In the genomic region with DNA sequence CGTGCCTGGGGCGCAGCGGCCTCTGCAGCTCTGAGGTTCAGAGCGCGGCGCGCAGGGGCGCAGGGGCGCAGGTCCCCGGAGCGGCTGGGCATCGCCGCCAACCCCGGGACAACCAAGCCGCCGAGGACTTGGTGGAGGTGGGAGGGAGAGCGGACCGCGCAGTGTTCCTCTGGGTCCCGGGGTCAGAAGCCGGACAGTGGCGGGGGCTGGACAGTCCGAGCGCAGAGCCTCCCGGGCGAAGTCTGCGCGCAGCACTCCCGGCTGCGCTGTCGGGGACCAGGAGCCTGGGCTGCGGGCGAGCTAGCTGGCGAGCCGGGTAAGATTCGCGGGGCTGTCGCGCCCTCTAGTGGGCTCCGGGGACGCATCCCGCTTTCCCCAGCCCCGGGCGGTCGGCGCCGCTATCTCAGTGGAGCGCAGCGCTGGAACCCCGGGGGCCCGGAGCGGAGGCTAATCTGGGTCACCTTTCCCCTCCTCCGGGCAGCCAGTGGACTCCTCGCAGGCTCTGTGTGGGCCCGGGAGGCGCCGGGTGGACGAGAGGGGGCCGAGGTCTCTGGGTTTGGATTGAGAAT, we compare ENCODE assay signal across 8 cellular contexts. TPM values are rescaled to one million over a fixed set of nuclear protein-coding genes. Genes with fewer than 3 reads are reported as not detected.
DNase-seq lines count a peak whose midpoint lies in the region; ATAC-seq and TF ChIP-seq lines count a peak whose summit lies in the region.

No MANE protein-coding gene starts in this region.

- no peaks in the 10 kb centered on the region for H3K9me3 Mint-ChIP-seq in naive thymus-derived CD4-positive, alpha-beta T cell
- H3K9me3 Mint-ChIP-seq in stimulated activated effector memory CD8-positive, alpha-beta T cell treated with anti-CD3 and anti-CD28 coated beads, Interleukin-12 subunit alpha, Interleukin-12 subunit beta, amount 100 ng/mL, for 72 hours, result no peaks in the 10 kb centered on the region

- H3K27me3 ChIP-seq in Panc1 (ENCODE audit: control insufficient read depth, insufficient read depth, low read length), result peaks cover 11% of the 10 kb centered on the region; the same call in 1 of the 2 replicates
- H3K27me3 ChIP-seq in naive thymus-derived CD4-positive, alpha-beta T cell (ENCODE audit: control insufficient read depth in 2 of 2, insufficient read depth in 2 of 2, low read length in 2 of 2), result peaks cover 0 to 4% of the 10 kb centered on the region in 2 donors

- DNase-seq in DMS 273 (lab: John Stamatoyannopoulos, UW; ENCODE audit: unreplicated experiment) (peak; percentile 90), HuH-7 (ENCODE audit: low spot score) (peak; percentile 99), Panc1 (ENCODE audit: low read depth, low spot score) (peak; percentile 35), activated T-helper 1 cell treated with Interleukin-2 at 50 U/mL for 16 hours (ENCODE audit: low read depth) (peak; percentile 41), fibroblast of gingiva (ENCODE audit: low read depth) (peak; percentile 80)
- peak; percentile 37 to 82 (median 65) for DNase-seq in naive thymus-derived CD4-positive, alpha-beta T cell
- peak; percentile 78 to 88 for DNase-seq in stimulated activated effector memory CD8-positive, alpha-beta T cell treated with anti-CD3 and anti-CD28 coated beads, Interleukin-12 subunit alpha, Interleukin-12 subunit beta, amount 100 ng/mL, for 72 hours (ENCODE audit: low spot score in 2 of 2)

- no peak overlapping the region for H3K27ac Mint-ChIP-seq in naive thymus-derived CD4-positive, alpha-beta T cell
- H3K27ac Mint-ChIP-seq in stimulated activated effector memory CD8-positive, alpha-beta T cell treated with anti-CD3 and anti-CD28 coated beads, Interleukin-12 subunit alpha, Interleukin-12 subunit beta, amount 100 ng/mL, for 72 hours, result no peak overlapping the region

- H3K4me3 ChIP-seq in Panc1 (ENCODE audit: low read depth in 2 of 2, low read length in 2 of 2), result peak overlapping the region; percentile 36 to 53
- H3K4me3 ChIP-seq in naive thymus-derived CD4-positive, alpha-beta T cell (ENCODE audit: low read length), result peak overlapping the region; percentile 50

- no TSS peak for BruUV-seq in Panc1 (replicated peaks; lab: Mats Ljungman, UMichigan)

- intact Hi-C loops in Panc1 (cut with micrococcal nuclease; ENCODE audit: unreplicated experiment), result loop anchor here (10.0 kb wide), 2 partner anchors 1028 to 1218 kb away; no protein-coding TSS in a partner anchor
- intact Hi-C loops in naive thymus-derived CD4-positive, alpha-beta T cell (cut with micrococcal nuclease), result loop anchor here (2.0 to 10.0 kb wide), 10 partner anchors 132 to 1686 kb away; partner anchors contain the start of genes FIP1L1 (in 1 of the 2), GSX2 (in 1 of the 2) and SCFD2 (in 1 of the 2)

- peak overlapping the region; percentile 52 to 87 (median 84) for H3K4me3 Mint-ChIP-seq in naive thymus-derived CD4-positive, alpha-beta T cell
- H3K4me3 Mint-ChIP-seq in stimulated activated effector memory CD8-positive, alpha-beta T cell treated with anti-CD3 and anti-CD28 coated beads, Interleukin-12 subunit alpha, Interleukin-12 subunit beta, amount 100 ng/mL, for 72 hours, result peak overlapping the region; percentile 69

- peaks cover 0 to 2% (median 0%) of the 10 kb centered on the region in 5 donors for H3K36me3 Mint-ChIP-seq in naive thymus-derived CD4-positive, alpha-beta T cell
- H3K36me3 Mint-ChIP-seq in stimulated activated effector memory CD8-positive, alpha-beta T cell treated with anti-CD3 and anti-CD28 coated beads, Interleukin-12 subunit alpha, Interleukin-12 subunit beta, amount 100 ng/mL, for 72 hours, result peaks cover 8% of the 10 kb centered on the region

- peaks cover 11 to 32% (median 21%) of the 10 kb centered on the region in 7 donors for H3K4me1 Mint-ChIP-seq in naive thymus-derived CD4-positive, alpha-beta T cell
- peaks cover 30% of the 10 kb centered on the region for H3K4me1 Mint-ChIP-seq in stimulated activated effector memory CD8-positive, alpha-beta T cell treated with anti-CD3 and anti-CD28 coated beads, Interleukin-12 subunit alpha, Interleukin-12 subunit beta, amount 100 ng/mL, for 72 hours

- no peak overlapping the region for H3K27ac ChIP-seq in Panc1 (ENCODE audit: low read length)
- no peak overlapping the region for H3K27ac ChIP-seq in naive thymus-derived CD4-positive, alpha-beta T cell (ENCODE audit: low read depth, low read length)

- POLR2A ChIA-PET in Panc1 (lab: Charles Lee), result no interaction called here
- POLR2A ChIA-PET in naive thymus-derived CD4-positive, alpha-beta T cell (lab: Charles Lee), result interaction anchor here (0.7 kb wide), 1 partner anchor 324 kb away, joined by 3 read pairs; no protein-coding TSS in a partner anchor

- no peaks in the 10 kb centered on the region for H3K9me3 ChIP-seq in Panc1 (ENCODE audit: control insufficient read depth, insufficient read depth, low read depth, low read length)
- H3K9me3 ChIP-seq in naive thymus-derived CD4-positive, alpha-beta T cell (ENCODE audit: control insufficient read depth in 2 of 3, low read length in 3 of 3), result no peaks in the 10 kb centered on the region

- TF ChIP-seq CTCF in Panc1 (IDR thresholded peaks at IDR 0.05), result peak; percentile 78

- peaks cover 27 to 71% (median 64%) of the 10 kb centered on the region in 5 donors for H3K27me3 Mint-ChIP-seq in naive thymus-derived CD4-positive, alpha-beta T cell

- no peaks in the 10 kb centered on the region for H3K4me1 ChIP-seq in Panc1 (ENCODE audit: control insufficient read depth, insufficient read depth, low read length)
- H3K4me1 ChIP-seq in naive thymus-derived CD4-positive, alpha-beta T cell (ENCODE audit: control insufficient read depth in 2 of 2, insufficient read depth in 2 of 2, low read length in 2 of 2), result peaks cover 0 to 7% of the 10 kb centered on the region in 2 donors

- no peaks in the 10 kb centered on the region for H3K36me3 ChIP-seq in Panc1 (ENCODE audit: control insufficient read depth, insufficient read depth, low read length)
- H3K36me3 ChIP-seq in naive thymus-derived CD4-positive, alpha-beta T cell (ENCODE audit: control insufficient read depth in 2 of 3, insufficient read depth in 3 of 3, low read length in 3 of 3), result no peaks in the 10 kb centered on the region

- ATAC-seq in GM21515 (IDR thresholded peaks at IDR 0.05; ENCODE audit: unreplicated experiment), result peak; percentile 94
- ATAC-seq in Panc1, result peak; percentile 88
- ATAC-seq in naive thymus-derived CD4-positive, alpha-beta T cell, result peak; percentile 88
- ATAC-seq in stimulated activated effector memory CD8-positive, alpha-beta T cell treated with anti-CD3 and anti-CD28 coated beads, Interleukin-12 subunit alpha, Interleukin-12 subunit beta, amount 100 ng/mL, for 72 hours, result peak; percentile 90

- CTCF ChIA-PET in Panc1 (lab: Charles Lee), result interaction anchor here (0.5 to 1.0 kb wide), 3 partner anchors 11 to 484 kb away, joined by 4 to 6 read pairs (median 5); no protein-coding TSS in a partner anchor
- CTCF ChIA-PET in naive thymus-derived CD4-positive, alpha-beta T cell (lab: Charles Lee), result interaction anchor here (0.6 to 3.4 kb wide), 7 partner anchors 39 to 1253 kb away, joined by 3 to 57 read pairs (median 5); no protein-coding TSS in a partner anchor

- in situ Hi-C loops in Panc1 (cut with HindIII; ENCODE audit: low pct_unique_long_range_greater_than_20kb, low sequenced_read_pairs), result no loop called here

RNA-seq across cellular contexts. Expression of gene PDGFRA, which starts 4.1 kb away (rescaled TPM):
- total RNA-seq in Panc1 (2021; ENCODE audit: unreplicated experiment), result 0.15 TPM
- not detected for polyA plus RNA-seq in Panc1 (2012; ENCODE audit: insufficient read length)
- 1 to 10 TPM in 1 of 5 experiments, not detected in 4; 1.9 TPM for total RNA-seq in naive thymus-derived CD4-positive, alpha-beta T cell
- polyA plus RNA-seq in naive thymus-derived CD4-positive, alpha-beta T cell, result not detected

Comparison
In these comparisons a context has a peak if more than half of its experiments do, and no peak if none do; other contexts are left out.
1. DNase-seq: peak in every context shown above with its lines; median percentile 99 in HuH-7; 90 in DMS 273; 83 in stimulated activated effector memory CD8-positive, alpha-beta T cell treated with anti-CD3 and anti-CD28 coated beads, Interleukin-12 subunit alpha, Interleukin-12 subunit beta, amount 100 ng/mL, for 72 hours; 80 in fibroblast of gingiva; 65 in naive thymus-derived CD4-positive, alpha-beta T cell; 41 in activated T-helper 1 cell treated with Interleukin-2 at 50 U/mL for 16 hours; 35 in Panc1.